Comparison of ENCODE assay signal across 28 cellular contexts in the genomic region with DNA sequence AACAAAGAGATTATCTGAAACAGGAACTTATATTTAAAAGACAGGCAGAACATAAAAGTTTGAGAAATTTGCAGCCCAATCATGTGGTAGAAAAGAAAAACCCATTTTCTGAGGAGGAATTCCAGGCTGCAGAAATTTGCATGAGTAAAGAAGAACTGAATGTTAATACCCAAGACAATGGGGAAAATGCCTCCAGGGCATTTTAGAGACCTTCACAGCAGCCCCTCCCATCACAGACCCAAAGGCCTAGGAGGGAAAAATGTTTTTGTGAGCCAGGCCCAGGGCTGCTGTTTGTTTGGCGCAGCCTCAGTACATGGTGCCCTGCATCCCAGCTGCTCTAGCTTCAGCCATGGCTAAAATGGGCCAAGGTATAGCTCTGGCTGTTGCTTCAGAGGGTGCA.
"Had no signal": no experiment of that assay in that cellular context is flagged by ENCODE, and none has a peak within 500 bp of the region (broad histone marks: within the 10 kb centered on the region; RNA-seq: fewer than 3 reads in every experiment).

No MANE protein-coding gene starts in this region.

- H3K27me3 Mint-ChIP-seq: naive thymus-derived CD8-positive, alpha-beta T cell; stimulated activated naive B cell treated with anti-CD40 and anti-IgM and Interleukin-4, amounts not matched to agents 10 μg/mL and 1 μg/mL and 100 μg/mL, for 72 hours had no signal

- ATAC-seq: naive thymus-derived CD8-positive, alpha-beta T cell; pancreas; right cardiac atrium; sciatic nerve; stimulated activated naive B cell treated with anti-CD40 and anti-IgM and Interleukin-4, amounts not matched to agents 10 μg/mL and 1 μg/mL and 100 μg/mL, for 72 hours; stimulated activated naive CD8-positive, alpha-beta T cell treated with anti-CD3 and anti-CD28 coated beads, Interleukin-15, Interleukin-2, amounts not matched to agents 100 U/mL and 50 U/mL, for 24 hours had no signal

- H3K4me1 ChIP-seq: left ventricle myocardium inferior, pancreas, prostate gland, stomach, testis, thyroid gland, transverse colon, upper lobe of left lung, vagina had no signal

- DNase-seq: hippocampal formation; immature natural killer cell; kidney; left ventricle myocardium inferior; midbrain; naive thymus-derived CD8-positive, alpha-beta T cell; nucleus accumbens; pancreas; retina; right cardiac atrium; stimulated activated CD4-positive, alpha-beta T cell treated with anti-CD3 and anti-CD28 coated beads, Interleukin-12 subunit alpha, Interleukin-12 subunit beta, amount 100 ng/mL, for 4 hours; stimulated activated CD4-positive, alpha-beta T cell treated with anti-CD3 and anti-CD28 coated beads, Interleukin-15, amount 100 ng/mL, for 24 hours; stimulated activated CD4-positive, alpha-beta T cell treated with anti-CD3 and anti-CD28 coated beads, Interleukin-2, amount 100 ng/mL, for 24 hours; stimulated activated CD4-positive, alpha-beta T cell treated with anti-CD3 and anti-CD28 coated beads, Interleukin-4, amount 100 ng/mL, for 1 hour; stimulated activated naive B cell treated with anti-CD40 and anti-IgM and Interleukin-4, amounts not matched to agents 10 μg/mL and 1 μg/mL and 100 μg/mL, for 72 hours; stimulated activated naive CD8-positive, alpha-beta T cell treated with anti-CD3 and anti-CD28 coated beads, Interleukin-15, Interleukin-2, amounts not matched to agents 100 U/mL and 50 U/mL, for 24 hours; stomach; testis; thyroid gland; transverse colon; upper lobe of left lung had no signal

- H3K36me3 Mint-ChIP-seq: stimulated activated naive B cell treated with anti-CD40 and anti-IgM and Interleukin-4, amounts not matched to agents 10 μg/mL and 1 μg/mL and 100 μg/mL, for 72 hours had no signal

- H3K27ac Mint-ChIP-seq: immature natural killer cell; naive thymus-derived CD8-positive, alpha-beta T cell; nephron; stimulated activated naive B cell treated with anti-CD40 and anti-IgM and Interleukin-4, amounts not matched to agents 10 μg/mL and 1 μg/mL and 100 μg/mL, for 72 hours had no signal

- H3K9me3 ChIP-seq: pancreas, prostate gland, testis, thyroid gland, vagina had no signal

- H3K27ac ChIP-seq: left ventricle myocardium inferior, pancreas, prostate gland, skin epidermis, stomach, testis, thyroid gland, transverse colon, upper lobe of left lung, vagina had no signal

- H3K4me3 Mint-ChIP-seq: immature natural killer cell; naive thymus-derived CD8-positive, alpha-beta T cell; nephron; neural crest cell; stimulated activated naive B cell treated with anti-CD40 and anti-IgM and Interleukin-4, amounts not matched to agents 10 μg/mL and 1 μg/mL and 100 μg/mL, for 72 hours had no signal

- H3K4me1 Mint-ChIP-seq: immature natural killer cell; naive thymus-derived CD8-positive, alpha-beta T cell; nephron; neural crest cell; stimulated activated naive B cell treated with anti-CD40 and anti-IgM and Interleukin-4, amounts not matched to agents 10 μg/mL and 1 μg/mL and 100 μg/mL, for 72 hours had no signal

- H3K27me3 ChIP-seq: pancreas, stomach, testis, thyroid gland, transverse colon, upper lobe of left lung, vagina had no signal

- H3K36me3 ChIP-seq: left ventricle myocardium inferior, pancreas, prostate gland, stomach, thyroid gland, transverse colon, upper lobe of left lung, vagina had no signal

- H3K4me3 ChIP-seq: left ventricle myocardium inferior, lung, pancreas, prostate gland, skin epidermis, stomach, testis, thyroid gland, transverse colon, upper lobe of left lung, vagina had no signal
